ENCODE assay signal across 22 cellular contexts in the genomic region with DNA sequence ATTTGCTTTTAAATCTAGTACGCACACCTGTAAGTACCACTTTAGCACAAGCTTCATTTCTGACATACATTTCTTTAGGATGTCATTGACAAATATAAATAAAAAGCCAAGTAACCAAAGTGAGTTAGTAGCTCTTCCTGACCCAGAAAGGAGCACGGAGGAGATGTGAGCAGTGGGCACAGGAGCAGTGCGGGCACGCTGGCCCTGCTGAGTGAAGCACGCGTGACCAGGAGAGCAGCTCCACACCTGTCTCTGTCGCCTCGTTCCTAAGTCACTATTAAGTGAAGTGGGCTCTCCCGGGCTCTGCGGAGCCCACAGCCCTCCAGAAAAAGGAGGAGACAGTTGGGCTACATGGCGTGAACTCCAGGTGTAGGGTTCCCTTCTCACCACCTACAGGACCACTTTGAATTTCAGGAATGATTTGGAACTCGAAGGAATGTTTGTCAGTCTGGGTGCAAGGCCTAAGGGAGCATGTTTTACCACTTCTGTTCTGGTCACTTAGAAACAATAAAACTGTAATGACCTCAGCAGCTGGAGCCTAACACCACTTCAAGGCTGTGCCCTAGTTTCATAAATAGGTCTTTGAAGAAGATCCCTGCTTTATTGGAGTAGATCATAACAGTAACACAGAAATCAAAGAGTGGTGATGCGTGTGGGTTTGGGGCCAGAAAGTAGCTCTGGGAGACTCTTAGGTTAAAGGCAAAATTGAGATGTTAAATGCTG.
DNase-seq lines count a peak whose midpoint lies in the region; TF ChIP-seq lines count a peak whose summit lies in the region.
"Had no signal": no experiment of that assay in that cellular context is flagged by ENCODE, and none has a peak within 500 bp of the region (broad histone marks: within the 10 kb centered on the region; RNA-seq: fewer than 3 reads in every experiment).

No MANE protein-coding gene starts in this region.

- peaks cover 35% of the 10 kb centered on the region for H3K36me3 Mint-ChIP-seq in progenitor cell of endocrine pancreas (ENCODE audit: insufficient read depth)

- no peak overlapping the region for H3K4me3 Mint-ChIP-seq in progenitor cell of endocrine pancreas (ENCODE audit: low read depth)
- H3K4me3 Mint-ChIP-seq: IgD-negative memory B cell had no signal

- H3K9me3 Mint-ChIP-seq in progenitor cell of endocrine pancreas (ENCODE audit: low read depth): no peaks in the 10 kb centered on the region
- H3K9me3 Mint-ChIP-seq: IgD-negative memory B cell had no signal

- DNase-seq in ELF-1 (ENCODE audit: low read depth, low spot score) (peak; percentile 38), NCI-H510A treated with DMSO at 0.1 percent for 48 hours (lab: John Stamatoyannopoulos, UW) (peak; percentile 30), fibroblast of villous mesenchyme (ENCODE audit: low read depth) (peak; percentile 16), progenitor cell of endocrine pancreas (ENCODE audit: low spot score, unreplicated experiment) (no peak), NCI-H2029 (lab: John Stamatoyannopoulos, UW) (no peak), DMS 273 treated with DMSO at 0.1 percent for 48 hours (lab: John Stamatoyannopoulos, UW) (no peak)
- DNase-seq in activated CD4-positive, CD25-positive, alpha-beta regulatory T cell (lab: John Stamatoyannopoulos, UW): no peak
- DNase-seq: activated CD4-positive, alpha-beta T cell treated with anti-CD3 and anti-CD28 coated beads, Interleukin-2, amount 50 U/mL, for 4 hours; activated CD8-positive, alpha-beta memory T cell treated with anti-CD3 and anti-CD28 coated beads, Interleukin-2, amount 50 U/mL, for 48 hours; activated gamma-delta T cell; AML-193; dermis blood vessel endothelial cell; left lung; NCI-H1436; NCI-H774; occipital lobe; OCI-M1; SIG-M5; stimulated activated CD4-positive, alpha-beta T cell treated with anti-CD3 and anti-CD28 coated beads, Interleukin-12 subunit alpha, Interleukin-12 subunit beta, amount 100 ng/mL, for 4 hours; T-helper 1 cell; upper lobe of right lung had no signal

- H3K27ac Mint-ChIP-seq in progenitor cell of endocrine pancreas: peak overlapping the region; percentile 92
- H3K27ac Mint-ChIP-seq: IgD-negative memory B cell had no signal

- H3K4me1 Mint-ChIP-seq in progenitor cell of endocrine pancreas (ENCODE audit: low read depth): peaks cover 11% of the 10 kb centered on the region
- H3K4me1 Mint-ChIP-seq: IgD-negative memory B cell had no signal

- no peak for TF ChIP-seq CTCF in fibroblast of villous mesenchyme (IDR thresholded peaks at IDR 0.05; ENCODE audit: insufficient read depth, low read depth, low read length)
- TF ChIP-seq CTCF in progenitor cell of endocrine pancreas (IDR thresholded peaks at IDR 0.05; ENCODE audit: unreplicated experiment): no peak

- no peak overlapping the region for H3K4me3 ChIP-seq in fibroblast of villous mesenchyme (ENCODE audit: low read depth, low read length)
- H3K4me3 ChIP-seq: left lung, upper lobe of right lung had no signal

- no peaks in the 10 kb centered on the region for H3K27me3 Mint-ChIP-seq in progenitor cell of endocrine pancreas
- H3K27me3 Mint-ChIP-seq: IgD-negative memory B cell had no signal

Comparison
In these comparisons a context has a peak if more than half of its experiments do, and no peak if none do; other contexts are left out.
1. DNase-seq: peak in ELF-1 (single experiment), NCI-H510A treated with DMSO at 0.1 percent for 48 hours (single experiment) and fibroblast of villous mesenchyme (single experiment); none in progenitor cell of endocrine pancreas (single experiment), NCI-H2029 (single experiment), DMS 273 treated with DMSO at 0.1 percent for 48 hours (single experiment) and activated CD4-positive, CD25-positive, alpha-beta regulatory T cell (0 of 4).